2 cellular contexts compared by ENCODE assay signal in the genomic region with DNA sequence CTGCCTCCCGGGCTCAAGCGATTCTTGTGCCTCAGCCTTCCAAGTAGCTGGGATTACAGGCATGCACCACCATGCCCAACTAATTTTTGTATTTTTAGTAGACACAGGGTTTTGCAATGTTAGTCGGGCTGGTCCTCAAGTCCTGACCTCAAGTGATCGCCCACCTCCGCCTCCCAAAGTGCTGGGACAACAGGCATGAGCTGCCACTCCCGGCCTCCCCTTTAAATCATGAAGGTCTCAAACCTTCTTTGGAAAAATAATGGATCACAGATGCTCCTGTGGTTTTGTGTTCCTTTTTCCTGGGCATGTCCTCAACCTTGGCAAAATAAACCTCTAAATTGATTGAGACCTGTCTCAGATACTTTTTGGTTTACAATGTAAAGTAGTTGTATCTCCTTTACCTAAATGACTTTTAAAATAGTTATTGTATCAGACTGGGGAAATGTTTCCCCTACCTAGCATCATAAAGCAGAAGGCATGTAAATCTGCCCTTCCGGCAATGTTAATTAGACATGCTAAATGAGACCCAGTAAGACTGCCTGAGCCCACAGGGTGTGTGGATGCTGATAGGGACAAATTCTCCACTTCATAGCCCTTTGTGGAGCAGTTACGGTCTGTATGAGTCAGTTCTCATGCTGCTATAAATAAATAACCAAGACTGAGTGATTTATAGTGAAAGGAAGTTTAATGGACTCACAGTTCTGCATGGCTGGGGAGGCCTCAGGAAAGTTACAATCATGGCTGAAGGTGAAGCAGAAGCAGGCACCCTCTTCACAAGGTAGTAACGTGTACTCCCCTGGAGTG.
A peak's percentile ranks its signal among the peaks of the same experiment; 100 is the strongest.
TF ChIP-seq lines count a peak whose summit lies in the region.

No MANE protein-coding gene starts in this region.

TF ChIP-seq in SK-N-SH, 30 proteins besides CTCF, POLR2A, EP300 and RAD21:
- TF ChIP-seq RCOR1 (IDR thresholded peaks at IDR 0.05; ENCODE audit: low read length) (no peak), RFX5 (IDR thresholded peaks at IDR 0.05; ENCODE audit: low read length) (no peak), TAF1 (IDR thresholded peaks at IDR 0.05; ENCODE audit: borderline replicate concordance, low read depth, low read length) (no peak)
- TF ChIP-seq, protein P1, sequence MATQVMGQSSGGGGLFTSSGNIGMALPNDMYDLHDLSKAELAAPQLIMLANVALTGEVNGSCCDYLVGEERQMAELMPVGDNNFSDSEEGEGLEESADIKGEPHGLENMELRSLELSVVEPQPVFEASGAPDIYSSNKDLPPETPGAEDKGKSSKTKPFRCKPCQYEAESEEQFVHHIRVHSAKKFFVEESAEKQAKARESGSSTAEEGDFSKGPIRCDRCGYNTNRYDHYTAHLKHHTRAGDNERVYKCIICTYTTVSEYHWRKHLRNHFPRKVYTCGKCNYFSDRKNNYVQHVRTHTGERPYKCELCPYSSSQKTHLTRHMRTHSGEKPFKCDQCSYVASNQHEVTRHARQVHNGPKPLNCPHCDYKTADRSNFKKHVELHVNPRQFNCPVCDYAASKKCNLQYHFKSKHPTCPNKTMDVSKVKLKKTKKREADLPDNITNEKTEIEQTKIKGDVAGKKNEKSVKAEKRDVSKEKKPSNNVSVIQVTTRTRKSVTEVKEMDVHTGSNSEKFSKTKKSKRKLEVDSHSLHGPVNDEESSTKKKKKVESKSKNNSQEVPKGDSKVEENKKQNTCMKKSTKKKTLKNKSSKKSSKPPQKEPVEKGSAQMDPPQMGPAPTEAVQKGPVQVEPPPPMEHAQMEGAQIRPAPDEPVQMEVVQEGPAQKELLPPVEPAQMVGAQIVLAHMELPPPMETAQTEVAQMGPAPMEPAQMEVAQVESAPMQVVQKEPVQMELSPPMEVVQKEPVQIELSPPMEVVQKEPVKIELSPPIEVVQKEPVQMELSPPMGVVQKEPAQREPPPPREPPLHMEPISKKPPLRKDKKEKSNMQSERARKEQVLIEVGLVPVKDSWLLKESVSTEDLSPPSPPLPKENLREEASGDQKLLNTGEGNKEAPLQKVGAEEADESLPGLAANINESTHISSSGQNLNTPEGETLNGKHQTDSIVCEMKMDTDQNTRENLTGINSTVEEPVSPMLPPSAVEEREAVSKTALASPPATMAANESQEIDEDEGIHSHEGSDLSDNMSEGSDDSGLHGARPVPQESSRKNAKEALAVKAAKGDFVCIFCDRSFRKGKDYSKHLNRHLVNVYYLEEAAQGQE (IDR thresholded peaks at IDR 0.05; ENCODE audit: low read depth, low read length) = no peak
- TF ChIP-seq, protein P2, sequence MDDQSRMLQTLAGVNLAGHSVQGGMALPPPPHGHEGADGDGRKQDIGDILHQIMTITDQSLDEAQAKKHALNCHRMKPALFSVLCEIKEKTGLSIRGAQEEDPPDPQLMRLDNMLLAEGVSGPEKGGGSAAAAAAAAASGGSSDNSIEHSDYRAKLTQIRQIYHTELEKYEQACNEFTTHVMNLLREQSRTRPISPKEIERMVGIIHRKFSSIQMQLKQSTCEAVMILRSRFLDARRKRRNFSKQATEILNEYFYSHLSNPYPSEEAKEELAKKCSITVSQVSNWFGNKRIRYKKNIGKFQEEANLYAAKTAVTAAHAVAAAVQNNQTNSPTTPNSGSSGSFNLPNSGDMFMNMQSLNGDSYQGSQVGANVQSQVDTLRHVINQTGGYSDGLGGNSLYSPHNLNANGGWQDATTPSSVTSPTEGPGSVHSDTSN (IDR thresholded peaks at IDR 0.05) = 0 out of 2 replicates have a peak, but pooled peaks have one; percentile 28

TF ChIP-seq in SK-N-SH treated with all-trans-retinoic acid at 6 μM for 48 hours, 23 proteins besides CTCF, POLR2A, EP300 and RAD21 (continued from another document):
- TF ChIP-seq ZC3H10 (CRISPR knock-in tag; IDR thresholded peaks at IDR 0.05) (no peak), ZFP3 (CRISPR knock-in tag; IDR thresholded peaks at IDR 0.05) (no peak), TCF4 (CRISPR knock-in tag; IDR thresholded peaks at IDR 0.05; ENCODE audit: borderline replicate concordance) (no peak), TOX (CRISPR knock-in tag; IDR thresholded peaks at IDR 0.05; ENCODE audit: borderline replicate concordance) (no peak), PPARA (CRISPR knock-in tag; IDR thresholded peaks at IDR 0.05; ENCODE audit: borderline replicate concordance) (no peak), ISL1 (CRISPR knock-in tag; IDR thresholded peaks at IDR 0.05) (no peak), RARB (CRISPR knock-in tag; IDR thresholded peaks at IDR 0.05) (no peak), ESRRG (CRISPR knock-in tag; IDR thresholded peaks at IDR 0.05) (no peak), SNAI2 (CRISPR knock-in tag; IDR thresholded peaks at IDR 0.05) (no peak)
- TF ChIP-seq, protein P3, sequence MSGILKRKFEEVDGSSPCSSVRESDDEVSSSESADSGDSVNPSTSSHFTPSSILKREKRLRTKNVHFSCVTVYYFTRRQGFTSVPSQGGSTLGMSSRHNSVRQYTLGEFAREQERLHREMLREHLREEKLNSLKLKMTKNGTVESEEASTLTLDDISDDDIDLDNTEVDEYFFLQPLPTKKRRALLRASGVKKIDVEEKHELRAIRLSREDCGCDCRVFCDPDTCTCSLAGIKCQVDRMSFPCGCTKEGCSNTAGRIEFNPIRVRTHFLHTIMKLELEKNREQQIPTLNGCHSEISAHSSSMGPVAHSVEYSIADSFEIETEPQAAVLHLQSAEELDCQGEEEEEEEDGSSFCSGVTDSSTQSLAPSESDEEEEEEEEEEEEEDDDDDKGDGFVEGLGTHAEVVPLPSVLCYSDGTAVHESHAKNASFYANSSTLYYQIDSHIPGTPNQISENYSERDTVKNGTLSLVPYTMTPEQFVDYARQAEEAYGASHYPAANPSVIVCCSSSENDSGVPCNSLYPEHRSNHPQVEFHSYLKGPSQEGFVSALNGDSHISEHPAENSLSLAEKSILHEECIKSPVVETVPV (CRISPR knock-in tag; IDR thresholded peaks at IDR 0.05) = no peak
